In the genomic region with DNA sequence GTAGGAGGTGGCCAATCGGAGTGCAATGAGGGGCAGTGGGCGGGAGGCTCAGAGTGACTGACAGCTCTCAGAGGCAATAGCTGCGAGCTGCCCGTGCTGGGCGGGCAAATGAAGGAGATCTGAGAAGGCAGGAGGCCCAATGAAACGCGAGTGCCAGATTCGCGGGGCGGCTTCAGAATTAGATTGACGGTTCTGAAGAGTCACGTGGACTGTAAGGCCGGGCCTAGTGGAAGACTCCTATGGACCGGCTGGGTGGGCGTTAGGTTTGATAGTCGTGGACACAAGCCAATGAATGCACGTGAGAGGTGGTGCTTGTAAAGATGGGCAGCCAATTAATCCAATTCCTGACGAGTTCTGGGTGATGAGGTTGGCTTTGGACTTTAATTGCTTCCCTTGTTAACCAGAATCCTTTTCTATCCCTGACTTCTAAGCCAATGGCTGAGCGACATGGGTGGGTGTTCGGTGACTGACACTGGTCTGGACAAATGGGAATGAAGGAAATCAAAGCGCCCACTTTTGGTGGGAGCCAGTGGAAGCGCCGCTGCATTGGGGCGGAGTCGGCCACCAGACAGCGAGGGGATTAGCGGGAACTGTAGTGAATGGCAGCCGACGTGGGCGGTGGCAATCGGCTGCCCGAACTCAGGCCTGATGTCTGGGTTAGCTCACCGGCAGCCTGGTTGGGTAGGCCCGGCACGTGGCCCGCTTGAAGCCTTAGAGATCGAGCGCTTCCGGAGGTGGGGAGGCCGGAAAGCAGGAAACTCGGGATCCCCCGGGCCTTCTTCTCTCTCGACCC, we compare ENCODE assay signal across 1 cellular context.
TF ChIP-seq lines count a peak whose summit lies in the region.

No MANE protein-coding gene starts in this region.

TF ChIP-seq in K562, 482 proteins besides CTCF, POLR2A, EP300 and RAD21 (continued from another document and continues in another):
- TF ChIP-seq ZNF184 (CRISPR knock-in tag; IDR thresholded peaks at IDR 0.05) = no peak
- TF ChIP-seq FOXP1 (CRISPR knock-in tag; IDR thresholded peaks at IDR 0.05) = peak; percentile 99
- TF ChIP-seq TBL1XR1 (IDR thresholded peaks at IDR 0.05; ENCODE audit: low read length in 2 of 2) = peak in 1 of 2 experiments; percentile 28; a peak in 1 of 4 replicates
- no peak for TF ChIP-seq MTA1 (IDR thresholded peaks at IDR 0.05; ENCODE audit: borderline replicate concordance)
- TF ChIP-seq MCM2 (IDR thresholded peaks at IDR 0.05; ENCODE audit: low read depth) = no peak
- TF ChIP-seq ZKSCAN1 (IDR thresholded peaks at IDR 0.05; ENCODE audit: low read depth, low read length) = no peak
- no peak for TF ChIP-seq TCF7L2 (IDR thresholded peaks at IDR 0.05; ENCODE audit: low read depth, low read length)
- peak in 1 of 2 experiments; percentile 78; a peak in 2 of 4 replicates for TF ChIP-seq RCOR1 (IDR thresholded peaks at IDR 0.05; ENCODE audit: borderline replicate concordance in 1 of 2, low read depth in 2 of 2, low read length in 2 of 2)
- TF ChIP-seq ZNF224 (CRISPR knock-in tag; IDR thresholded peaks at IDR 0.05) = peak; percentile 82; the same call in 1 of the 2 replicates
- TF ChIP-seq, protein P1, sequence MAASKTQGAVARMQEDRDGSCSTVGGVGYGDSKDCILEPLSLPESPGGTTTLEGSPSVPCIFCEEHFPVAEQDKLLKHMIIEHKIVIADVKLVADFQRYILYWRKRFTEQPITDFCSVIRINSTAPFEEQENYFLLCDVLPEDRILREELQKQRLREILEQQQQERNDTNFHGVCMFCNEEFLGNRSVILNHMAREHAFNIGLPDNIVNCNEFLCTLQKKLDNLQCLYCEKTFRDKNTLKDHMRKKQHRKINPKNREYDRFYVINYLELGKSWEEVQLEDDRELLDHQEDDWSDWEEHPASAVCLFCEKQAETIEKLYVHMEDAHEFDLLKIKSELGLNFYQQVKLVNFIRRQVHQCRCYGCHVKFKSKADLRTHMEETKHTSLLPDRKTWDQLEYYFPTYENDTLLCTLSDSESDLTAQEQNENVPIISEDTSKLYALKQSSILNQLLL (CRISPR knock-in tag; IDR thresholded peaks at IDR 0.05; ENCODE audit: borderline replicate concordance) = no peak
- TF ChIP-seq MYNN (IDR thresholded peaks at IDR 0.05) = 0 out of 2 replicates have a peak, but pooled peaks have one; percentile 35
- TF ChIP-seq MYNN (CRISPR knock-in tag; IDR thresholded peaks at IDR 0.05) = no peak
- TF ChIP-seq, protein P2, sequence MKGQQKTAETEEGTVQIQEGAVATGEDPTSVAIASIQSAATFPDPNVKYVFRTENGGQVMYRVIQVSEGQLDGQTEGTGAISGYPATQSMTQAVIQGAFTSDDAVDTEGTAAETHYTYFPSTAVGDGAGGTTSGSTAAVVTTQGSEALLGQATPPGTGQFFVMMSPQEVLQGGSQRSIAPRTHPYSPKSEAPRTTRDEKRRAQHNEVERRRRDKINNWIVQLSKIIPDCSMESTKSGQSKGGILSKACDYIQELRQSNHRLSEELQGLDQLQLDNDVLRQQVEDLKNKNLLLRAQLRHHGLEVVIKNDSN (CRISPR knock-in tag; IDR thresholded peaks at IDR 0.05) = peak; percentile 94
- no peak for TF ChIP-seq HLTF (IDR thresholded peaks at IDR 0.05)
- TF ChIP-seq, protein P3, sequence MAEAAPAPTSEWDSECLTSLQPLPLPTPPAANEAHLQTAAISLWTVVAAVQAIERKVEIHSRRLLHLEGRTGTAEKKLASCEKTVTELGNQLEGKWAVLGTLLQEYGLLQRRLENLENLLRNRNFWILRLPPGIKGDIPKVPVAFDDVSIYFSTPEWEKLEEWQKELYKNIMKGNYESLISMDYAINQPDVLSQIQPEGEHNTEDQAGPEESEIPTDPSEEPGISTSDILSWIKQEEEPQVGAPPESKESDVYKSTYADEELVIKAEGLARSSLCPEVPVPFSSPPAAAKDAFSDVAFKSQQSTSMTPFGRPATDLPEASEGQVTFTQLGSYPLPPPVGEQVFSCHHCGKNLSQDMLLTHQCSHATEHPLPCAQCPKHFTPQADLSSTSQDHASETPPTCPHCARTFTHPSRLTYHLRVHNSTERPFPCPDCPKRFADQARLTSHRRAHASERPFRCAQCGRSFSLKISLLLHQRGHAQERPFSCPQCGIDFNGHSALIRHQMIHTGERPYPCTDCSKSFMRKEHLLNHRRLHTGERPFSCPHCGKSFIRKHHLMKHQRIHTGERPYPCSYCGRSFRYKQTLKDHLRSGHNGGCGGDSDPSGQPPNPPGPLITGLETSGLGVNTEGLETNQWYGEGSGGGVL (CRISPR knock-in tag; IDR thresholded peaks at IDR 0.05) = no peak
- TF ChIP-seq MCM5 (IDR thresholded peaks at IDR 0.05; ENCODE audit: low read depth) = no peak
- peak; percentile 93 for TF ChIP-seq CHD2 (IDR thresholded peaks at IDR 0.05; ENCODE audit: low read depth, low read length)
- TF ChIP-seq ESRRA (IDR thresholded peaks at IDR 0.05; ENCODE audit: borderline replicate concordance, low read depth) = peak; percentile 22; the same call in 1 of the 2 replicates
- TF ChIP-seq, protein P4, sequence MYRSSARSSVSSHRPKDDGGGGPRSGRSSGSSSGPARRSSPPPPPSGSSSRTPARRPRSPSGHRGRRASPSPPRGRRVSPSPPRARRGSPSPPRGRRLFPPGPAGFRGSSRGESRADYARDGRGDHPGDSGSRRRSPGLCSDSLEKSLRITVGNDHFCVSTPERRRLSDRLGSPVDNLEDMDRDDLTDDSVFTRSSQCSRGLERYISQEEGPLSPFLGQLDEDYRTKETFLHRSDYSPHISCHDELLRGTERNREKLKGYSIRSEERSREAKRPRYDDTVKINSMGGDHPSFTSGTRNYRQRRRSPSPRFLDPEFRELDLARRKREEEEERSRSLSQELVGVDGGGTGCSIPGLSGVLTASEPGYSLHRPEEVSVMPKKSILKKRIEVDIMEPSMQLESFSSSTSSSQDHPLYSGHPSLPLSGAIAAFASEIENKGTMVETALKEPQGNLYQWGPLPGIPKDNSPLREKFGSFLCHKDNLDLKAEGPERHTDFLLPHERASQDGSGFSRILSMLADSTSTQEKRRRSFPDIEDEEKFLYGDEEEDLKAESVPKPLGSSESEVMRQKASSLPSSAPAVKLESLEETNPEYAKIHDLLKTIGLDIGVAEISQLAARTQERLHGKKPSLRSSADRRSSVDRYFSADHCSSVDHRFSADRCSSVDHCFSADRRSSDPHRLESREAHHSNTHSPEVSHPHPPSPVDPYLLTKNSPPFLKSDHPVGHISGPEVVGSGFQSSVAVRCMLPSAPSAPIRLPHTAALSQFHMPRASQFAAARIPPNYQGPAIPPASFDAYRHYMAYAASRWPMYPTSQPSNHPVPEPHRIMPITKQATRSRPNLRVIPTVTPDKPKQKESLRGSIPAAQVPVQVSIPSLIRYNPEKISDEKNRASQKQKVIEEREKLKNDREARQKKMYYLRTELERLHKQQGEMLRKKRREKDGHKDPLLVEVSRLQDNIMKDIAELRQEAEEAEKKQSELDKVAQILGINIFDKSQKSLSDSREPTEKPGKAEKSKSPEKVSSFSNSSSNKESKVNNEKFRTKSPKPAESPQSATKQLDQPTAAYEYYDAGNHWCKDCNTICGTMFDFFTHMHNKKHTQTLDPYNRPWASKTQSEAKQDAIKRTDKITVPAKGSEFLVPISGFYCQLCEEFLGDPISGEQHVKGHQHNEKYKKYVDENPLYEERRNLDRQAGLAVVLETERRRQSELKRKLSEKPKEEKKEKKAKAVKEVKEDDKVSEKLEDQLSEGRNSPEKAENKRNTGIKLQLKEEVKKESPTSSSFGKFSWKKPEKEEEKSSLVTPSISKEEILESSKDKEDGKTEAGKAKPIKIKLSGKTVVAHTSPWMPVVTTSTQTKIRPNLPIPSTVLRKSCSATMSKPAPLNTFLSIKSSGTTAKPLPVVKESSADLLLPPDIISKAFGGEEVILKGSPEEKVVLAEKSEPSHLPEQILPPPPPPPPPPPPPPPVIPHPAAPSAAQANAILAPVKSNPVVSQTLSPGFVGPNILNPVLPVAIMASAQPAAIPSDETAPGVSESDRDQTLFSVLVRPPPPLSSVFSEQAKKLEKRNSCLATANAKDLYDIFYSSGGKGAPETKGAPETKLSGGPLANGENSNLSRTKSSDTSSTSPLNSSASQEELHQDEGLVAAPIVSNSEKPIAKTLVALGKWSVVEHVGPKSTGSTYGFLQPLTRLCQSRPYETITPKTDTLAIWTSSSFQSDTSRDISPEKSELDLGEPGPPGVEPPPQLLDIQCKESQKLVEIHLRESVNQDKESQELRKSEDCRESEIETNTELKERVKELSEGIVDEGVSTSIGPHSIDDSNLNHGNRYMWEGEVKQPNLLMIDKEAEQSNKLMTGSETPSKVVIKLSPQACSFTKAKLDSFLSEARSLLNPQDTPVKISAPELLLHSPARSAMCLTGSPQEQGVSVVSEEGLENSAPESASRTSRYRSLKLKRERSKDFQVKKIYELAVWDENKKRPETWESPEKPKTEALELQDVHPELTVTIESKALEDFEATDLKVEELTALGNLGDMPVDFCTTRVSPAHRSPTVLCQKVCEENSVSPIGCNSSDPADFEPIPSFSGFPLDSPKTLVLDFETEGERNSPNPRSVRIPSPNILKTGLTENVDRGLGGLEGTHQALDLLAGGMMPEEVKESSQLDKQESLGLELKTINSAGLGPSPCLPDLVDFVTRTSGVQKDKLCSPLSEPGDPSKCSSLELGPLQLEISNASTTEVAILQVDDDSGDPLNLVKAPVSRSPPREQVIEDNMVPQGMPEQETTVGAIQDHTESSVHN (IDR thresholded peaks at IDR 0.05; ENCODE audit: borderline replicate concordance in 1 of 2, low read depth in 1 of 2) = no peak
- TF ChIP-seq, protein P5, sequence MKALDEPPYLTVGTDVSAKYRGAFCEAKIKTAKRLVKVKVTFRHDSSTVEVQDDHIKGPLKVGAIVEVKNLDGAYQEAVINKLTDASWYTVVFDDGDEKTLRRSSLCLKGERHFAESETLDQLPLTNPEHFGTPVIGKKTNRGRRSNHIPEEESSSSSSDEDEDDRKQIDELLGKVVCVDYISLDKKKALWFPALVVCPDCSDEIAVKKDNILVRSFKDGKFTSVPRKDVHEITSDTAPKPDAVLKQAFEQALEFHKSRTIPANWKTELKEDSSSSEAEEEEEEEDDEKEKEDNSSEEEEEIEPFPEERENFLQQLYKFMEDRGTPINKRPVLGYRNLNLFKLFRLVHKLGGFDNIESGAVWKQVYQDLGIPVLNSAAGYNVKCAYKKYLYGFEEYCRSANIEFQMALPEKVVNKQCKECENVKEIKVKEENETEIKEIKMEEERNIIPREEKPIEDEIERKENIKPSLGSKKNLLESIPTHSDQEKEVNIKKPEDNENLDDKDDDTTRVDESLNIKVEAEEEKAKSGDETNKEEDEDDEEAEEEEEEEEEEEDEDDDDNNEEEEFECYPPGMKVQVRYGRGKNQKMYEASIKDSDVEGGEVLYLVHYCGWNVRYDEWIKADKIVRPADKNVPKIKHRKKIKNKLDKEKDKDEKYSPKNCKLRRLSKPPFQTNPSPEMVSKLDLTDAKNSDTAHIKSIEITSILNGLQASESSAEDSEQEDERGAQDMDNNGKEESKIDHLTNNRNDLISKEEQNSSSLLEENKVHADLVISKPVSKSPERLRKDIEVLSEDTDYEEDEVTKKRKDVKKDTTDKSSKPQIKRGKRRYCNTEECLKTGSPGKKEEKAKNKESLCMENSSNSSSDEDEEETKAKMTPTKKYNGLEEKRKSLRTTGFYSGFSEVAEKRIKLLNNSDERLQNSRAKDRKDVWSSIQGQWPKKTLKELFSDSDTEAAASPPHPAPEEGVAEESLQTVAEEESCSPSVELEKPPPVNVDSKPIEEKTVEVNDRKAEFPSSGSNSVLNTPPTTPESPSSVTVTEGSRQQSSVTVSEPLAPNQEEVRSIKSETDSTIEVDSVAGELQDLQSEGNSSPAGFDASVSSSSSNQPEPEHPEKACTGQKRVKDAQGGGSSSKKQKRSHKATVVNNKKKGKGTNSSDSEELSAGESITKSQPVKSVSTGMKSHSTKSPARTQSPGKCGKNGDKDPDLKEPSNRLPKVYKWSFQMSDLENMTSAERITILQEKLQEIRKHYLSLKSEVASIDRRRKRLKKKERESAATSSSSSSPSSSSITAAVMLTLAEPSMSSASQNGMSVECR (CRISPR knock-in tag; IDR thresholded peaks at IDR 0.05) = peak; percentile 35; the same call in 1 of the 2 replicates
- TF ChIP-seq, protein P6, sequence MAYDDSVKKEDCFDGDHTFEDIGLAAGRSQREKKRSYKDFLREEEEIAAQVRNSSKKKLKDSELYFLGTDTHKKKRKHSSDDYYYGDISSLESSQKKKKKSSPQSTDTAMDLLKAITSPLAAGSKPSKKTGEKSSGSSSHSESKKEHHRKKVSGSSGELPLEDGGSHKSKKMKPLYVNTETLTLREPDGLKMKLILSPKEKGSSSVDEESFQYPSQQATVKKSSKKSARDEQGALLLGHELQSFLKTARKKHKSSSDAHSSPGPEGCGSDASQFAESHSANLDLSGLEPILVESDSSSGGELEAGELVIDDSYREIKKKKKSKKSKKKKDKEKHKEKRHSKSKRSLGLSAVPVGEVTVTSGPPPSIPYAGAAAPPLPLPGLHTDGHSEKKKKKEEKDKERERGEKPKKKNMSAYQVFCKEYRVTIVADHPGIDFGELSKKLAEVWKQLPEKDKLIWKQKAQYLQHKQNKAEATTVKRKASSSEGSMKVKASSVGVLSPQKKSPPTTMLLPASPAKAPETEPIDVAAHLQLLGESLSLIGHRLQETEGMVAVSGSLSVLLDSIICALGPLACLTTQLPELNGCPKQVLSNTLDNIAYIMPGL (CRISPR knock-in tag; IDR thresholded peaks at IDR 0.05) = peak; percentile 95
- peak; percentile 87 for TF ChIP-seq MEIS2 (IDR thresholded peaks at IDR 0.05; ENCODE audit: partially characterized antibody)
- TF ChIP-seq FOXK2 (conservative IDR thresholded peaks at IDR 0.05 in 1 of 2, IDR thresholded peaks at IDR 0.05 in 1 of 2; ENCODE audit: low read depth in 2 of 2) = peak in 1 of 2 experiments; percentile 87; a peak in 3 of 4 replicates
- TF ChIP-seq, protein P7, sequence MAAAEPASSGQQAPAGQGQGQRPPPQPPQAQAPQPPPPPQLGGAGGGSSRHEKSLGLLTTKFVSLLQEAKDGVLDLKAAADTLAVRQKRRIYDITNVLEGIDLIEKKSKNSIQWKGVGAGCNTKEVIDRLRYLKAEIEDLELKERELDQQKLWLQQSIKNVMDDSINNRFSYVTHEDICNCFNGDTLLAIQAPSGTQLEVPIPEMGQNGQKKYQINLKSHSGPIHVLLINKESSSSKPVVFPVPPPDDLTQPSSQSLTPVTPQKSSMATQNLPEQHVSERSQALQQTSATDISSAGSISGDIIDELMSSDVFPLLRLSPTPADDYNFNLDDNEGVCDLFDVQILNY (CRISPR knock-in tag; IDR thresholded peaks at IDR 0.05) = peak; percentile 88; the same call in 1 of the 2 replicates
- TF ChIP-seq NCOR1 (IDR thresholded peaks at IDR 0.05) = no peak
- TF ChIP-seq, protein P8, sequence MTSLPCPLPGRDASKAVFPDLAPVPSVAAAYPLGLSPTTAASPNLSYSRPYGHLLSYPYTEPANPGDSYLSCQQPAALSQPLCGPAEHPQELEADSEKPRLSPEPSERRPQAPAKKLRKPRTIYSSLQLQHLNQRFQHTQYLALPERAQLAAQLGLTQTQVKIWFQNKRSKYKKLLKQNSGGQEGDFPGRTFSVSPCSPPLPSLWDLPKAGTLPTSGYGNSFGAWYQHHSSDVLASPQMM (CRISPR knock-in tag; IDR thresholded peaks at IDR 0.05) = no peak
- peak; percentile 79 for TF ChIP-seq BHLHE40 (IDR thresholded peaks at IDR 0.05; ENCODE audit: low read length)
- TF ChIP-seq PHB (CRISPR knock-in tag; IDR thresholded peaks at IDR 0.05) = no peak
- peak; percentile 96 for TF ChIP-seq TOE1 (IDR thresholded peaks at IDR 0.05; ENCODE audit: borderline replicate concordance)
- 0 out of 2 replicates have a peak, but pooled peaks have one; percentile 67 for TF ChIP-seq TOE1 (CRISPR knock-in tag; IDR thresholded peaks at IDR 0.05; ENCODE audit: borderline replicate concordance, low read depth)
- TF ChIP-seq POLR3A (IDR thresholded peaks at IDR 0.05; ENCODE audit: borderline replicate concordance, extremely low read depth, insufficient read depth, insufficient read length) = no peak
